In genomic region chr2:26067980-26068507, GRCh38 we compare ENCODE assay signal across 8 cellular contexts. TPM values are rescaled to one million over a fixed set of nuclear protein-coding genes. Genes with fewer than 3 reads are reported as not detected.
DNase-seq lines count a peak whose midpoint lies in the region; ATAC-seq and TF ChIP-seq lines count a peak whose summit lies in the region.

No MANE protein-coding gene starts in this region.

- H4K8ac ChIP-seq in IMR-90 (ENCODE audit: low read depth in 2 of 2, low read length in 2 of 2), result peak overlapping the region in 1 of 2 experiments; percentile 82; a peak in 2 of 4 replicates

- H3K27ac ChIP-seq in CD8-positive, alpha-beta T cell (ENCODE audit: low read depth, low read length), result no peak overlapping the region
- peak overlapping the region; percentile 46; the same call in 1 of the 2 replicates for H3K27ac ChIP-seq in IMR-90 (ENCODE audit: insufficient read depth, low read length)

- H3K4me3 Mint-ChIP-seq in CD8-positive, alpha-beta T cell, result peak overlapping the region; percentile 6
- peak overlapping the region; percentile 50 for H3K4me3 Mint-ChIP-seq in activated naive CD8-positive, alpha-beta T cell treated with anti-CD3 and anti-CD28 coated beads for 36 hours
- H3K4me3 Mint-ChIP-seq in natural killer cell treated with Interleukin-12 subunit alpha and Interleukin-12 subunit beta and Interleukin-15 and Interleukin-18, amount 100 ng/mL, for 72 hours, result peak overlapping the region; percentile 90

- H3K27me3 Mint-ChIP-seq in CD8-positive, alpha-beta T cell (ENCODE audit: low read depth), result no peaks in the 10 kb centered on the region
- H3K27me3 Mint-ChIP-seq in activated naive CD8-positive, alpha-beta T cell treated with anti-CD3 and anti-CD28 coated beads for 36 hours, result no peaks in the 10 kb centered on the region
- H3K27me3 Mint-ChIP-seq in natural killer cell treated with Interleukin-12 subunit alpha and Interleukin-12 subunit beta and Interleukin-15 and Interleukin-18, amount 100 ng/mL, for 72 hours, result no peaks in the 10 kb centered on the region

- intact Hi-C loops in CD8-positive, alpha-beta T cell (cut with DNase I, micrococcal nuclease), result loop anchor here (1.0 to 2.0 kb wide), 2 partner anchors 34 to 35 kb away; partner anchors contain the start of gene RAB10 (in 1 of the 2)
- intact Hi-C loops in IMR-90 (cut with micrococcal nuclease), result no loop called here

- H3K79me1 ChIP-seq in IMR-90 (ENCODE audit: low read depth in 1 of 2, low read length in 2 of 2), result peaks cover 27 to 77% of the 10 kb centered on the region in 2 experiments

- peak overlapping the region; percentile 83 for H2BK5ac ChIP-seq in IMR-90 (ENCODE audit: low read depth, low read length, poor library complexity, severe bottlenecking)

- H3K9me1 ChIP-seq in IMR-90 (ENCODE audit: insufficient read depth, low read length), result peaks cover 7% of the 10 kb centered on the region

- H3K14ac ChIP-seq in IMR-90 (replicated peaks; ENCODE audit: low read depth, low read length), result peak overlapping the region; percentile 87

- peak overlapping the region; percentile 65; the same call in 1 of the 3 replicates for H2BK15ac ChIP-seq in IMR-90 (ENCODE audit: low read depth, low read length)

- peak overlapping the region; percentile 82 for H3K4ac ChIP-seq in IMR-90 (ENCODE audit: low read depth, low read length)

- TF ChIP-seq POLR2A in IMR-90 (IDR thresholded peaks at IDR 0.05; ENCODE audit: low read depth, low read length), result no peak

- no peak overlapping the region for H3K4me3 ChIP-seq in CD8-positive, alpha-beta T cell (ENCODE audit: low read depth, low read length)
- no peak overlapping the region for H3K4me3 ChIP-seq in IMR-90 (ENCODE audit: insufficient read depth, low read depth, low read length)

- peak overlapping the region; percentile 85; the same call in 1 of the 2 replicates for H3K18ac ChIP-seq in IMR-90 (ENCODE audit: low read depth, low read length)

- TF ChIP-seq CTCF in CD8-positive, alpha-beta T cell (IDR thresholded peaks at IDR 0.05), result no peak
- TF ChIP-seq CTCF in IMR-90 (conservative IDR thresholded peaks at IDR 0.05; ENCODE audit: low read depth, low read length), result no peak

- no peak for TF ChIP-seq RAD21 in IMR-90 (IDR thresholded peaks at IDR 0.05; ENCODE audit: low read length)

- WGBS in IMR-90 (ENCODE audit: extremely low coverage in 2 of 2, insufficient read length in 1 of 2), 2 experiments, result no CpG with 5 or more reads among the region's 3 CpGs

- peaks cover 40% of the 10 kb centered on the region for H4K20me1 ChIP-seq in IMR-90 (ENCODE audit: insufficient read depth, low read length)

- peak overlapping the region; percentile 30; the same call in 1 of the 2 replicates for H4K91ac ChIP-seq in IMR-90 (ENCODE audit: insufficient read depth, low read depth, low read length)

- H2AK9ac ChIP-seq in IMR-90 (replicated peaks; ENCODE audit: low read depth, low read length, poor library complexity), result no peak overlapping the region

- peaks cover 18% of the 10 kb centered on the region for H3K36me3 Mint-ChIP-seq in CD8-positive, alpha-beta T cell
- peaks cover 27% of the 10 kb centered on the region for H3K36me3 Mint-ChIP-seq in activated naive CD8-positive, alpha-beta T cell treated with anti-CD3 and anti-CD28 coated beads for 36 hours
- H3K36me3 Mint-ChIP-seq in natural killer cell treated with Interleukin-12 subunit alpha and Interleukin-12 subunit beta and Interleukin-15 and Interleukin-18, amount 100 ng/mL, for 72 hours, result peaks cover 5% of the 10 kb centered on the region

- no peak overlapping the region for H4K5ac ChIP-seq in IMR-90 (ENCODE audit: low read depth, low read length)

- H3K27me3 ChIP-seq in CD8-positive, alpha-beta T cell (ENCODE audit: insufficient read depth, low read length), result no peaks in the 10 kb centered on the region
- no peaks in the 10 kb centered on the region for H3K27me3 ChIP-seq in IMR-90 (ENCODE audit: control insufficient read depth, insufficient read depth, low read length)

- H3K4me1 ChIP-seq in CD8-positive, alpha-beta T cell (ENCODE audit: insufficient read depth, low read length), result peaks cover 18% of the 10 kb centered on the region
- H3K4me1 ChIP-seq in IMR-90 (ENCODE audit: control insufficient read depth, insufficient read depth, low read length), result no peaks in the 10 kb centered on the region; the same call in 1 of the 2 replicates

- no TSS peak for BruUV-seq in IMR-90 (replicated peaks; lab: Mats Ljungman, UMichigan)

- H3K4me2 ChIP-seq in IMR-90 (ENCODE audit: low read depth, low read length), result no peak overlapping the region

- POLR2A ChIA-PET in CD8-positive, alpha-beta T cell (lab: Charles Lee), result interaction anchor here (0.9 kb wide), 1 partner anchor 11 kb away, joined by 3 read pairs; no protein-coding TSS in a partner anchor
- POLR2A ChIA-PET in IMR-90 (lab: Charles Lee; ENCODE audit: unreplicated experiment), result no interaction called here

- CTCF ChIA-PET in CD8-positive, alpha-beta T cell (lab: Charles Lee), result interaction anchor here (0.9 kb wide), 2 partner anchors 24 to 215 kb away, joined by 3 to 4 read pairs; no protein-coding TSS in a partner anchor
- CTCF ChIA-PET in IMR-90 (lab: Yijun Ruan, JAX), result no interaction called here

- no peaks in the 10 kb centered on the region for H3K36me3 ChIP-seq in CD8-positive, alpha-beta T cell (ENCODE audit: insufficient read depth, low read length)
- peaks cover 3% of the 10 kb centered on the region; the same call in 1 of the 2 replicates for H3K36me3 ChIP-seq in IMR-90 (ENCODE audit: control insufficient read depth, insufficient read depth, low read length)

- peaks cover 44% of the 10 kb centered on the region for H3K4me1 Mint-ChIP-seq in CD8-positive, alpha-beta T cell (ENCODE audit: low read depth)
- H3K4me1 Mint-ChIP-seq in activated naive CD8-positive, alpha-beta T cell treated with anti-CD3 and anti-CD28 coated beads for 36 hours, result peaks cover 40% of the 10 kb centered on the region
- peaks cover 38 to 52% of the 10 kb centered on the region in 2 donors for H3K4me1 Mint-ChIP-seq in natural killer cell treated with Interleukin-12 subunit alpha and Interleukin-12 subunit beta and Interleukin-15 and Interleukin-18, amount 100 ng/mL, for 72 hours (ENCODE audit: low read depth in 2 of 2)

- peak overlapping the region; percentile 64; the same call in 1 of the 2 replicates for H2AK5ac ChIP-seq in IMR-90 (ENCODE audit: low read depth, low read length)

- in situ Hi-C loops in IMR-90 (cut with MboI; ENCODE audit: low sequenced_read_pairs), result no loop called here

- ATAC-seq in CD8-positive, alpha-beta T cell, result no peak
- ATAC-seq in IMR-90 (ENCODE audit: low read depth) (no peak), esophagus mucosa (no peak)
- ATAC-seq in natural killer cell treated with Interleukin-12 subunit alpha and Interleukin-12 subunit beta and Interleukin-15 and Interleukin-18, amount 100 ng/mL, for 72 hours, result peak in 1 of 2 donors; percentile 49

- peak overlapping the region; percentile 89; the same call in 1 of the 2 replicates for H2BK20ac ChIP-seq in IMR-90 (ENCODE audit: low read depth, low read length)

- H3K23ac ChIP-seq in IMR-90 (ENCODE audit: low read depth, low read length), result peak overlapping the region; percentile 76; the same call in 1 of the 2 replicates

- dilution Hi-C loops in IMR-90 (cut with HindIII; ENCODE audit: low sequenced_read_pairs, unreplicated experiment), result no loop called here

- H3K9me3 Mint-ChIP-seq in CD8-positive, alpha-beta T cell, result no peaks in the 10 kb centered on the region
- peaks cover 4% of the 10 kb centered on the region for H3K9me3 Mint-ChIP-seq in activated naive CD8-positive, alpha-beta T cell treated with anti-CD3 and anti-CD28 coated beads for 36 hours
- no peaks in the 10 kb centered on the region for H3K9me3 Mint-ChIP-seq in natural killer cell treated with Interleukin-12 subunit alpha and Interleukin-12 subunit beta and Interleukin-15 and Interleukin-18, amount 100 ng/mL, for 72 hours

- no peak overlapping the region for H2AFZ ChIP-seq in IMR-90 (replicated peaks; ENCODE audit: low read length, poor library complexity)

- no peak for DNase-seq in CD8-positive, alpha-beta T cell
- DNase-seq in IMR-90 (no peak), foreskin melanocyte (no peak), NCI-H2029 treated with DMSO at 0.1 percent for 48 hours (lab: John Stamatoyannopoulos, UW) (no peak)
- DNase-seq in activated naive CD8-positive, alpha-beta T cell treated with anti-CD3 and anti-CD28 coated beads for 36 hours, result no peak
- no peak for DNase-seq in natural killer cell treated with Interleukin-12 subunit alpha and Interleukin-12 subunit beta and Interleukin-15 and Interleukin-18, amount 100 ng/mL, for 72 hours (ENCODE audit: low spot score)
- DNase-seq in stimulated activated CD4-positive, alpha-beta T cell treated with anti-CD3 and anti-CD28 coated beads, Interleukin-1b, Interleukin-23, amount 100 ng/mL, for 48 hours, result no peak

- H3K9me3 ChIP-seq in CD8-positive, alpha-beta T cell (ENCODE audit: low read length), result no peaks in the 10 kb centered on the region
- H3K9me3 ChIP-seq in IMR-90 (ENCODE audit: control insufficient read depth, insufficient read depth, low read length), result no peaks in the 10 kb centered on the region

- no peak overlapping the region for H3K56ac ChIP-seq in IMR-90 (ENCODE audit: extremely low read depth, insufficient read depth, low read length)

- H3K9ac ChIP-seq in IMR-90 (ENCODE audit: low read depth, low read length), result no peak overlapping the region

- peak overlapping the region; percentile 71 for H3K27ac Mint-ChIP-seq in CD8-positive, alpha-beta T cell
- peak overlapping the region; percentile 82 for H3K27ac Mint-ChIP-seq in activated naive CD8-positive, alpha-beta T cell treated with anti-CD3 and anti-CD28 coated beads for 36 hours
- peak overlapping the region; percentile 90 to 93 for H3K27ac Mint-ChIP-seq in natural killer cell treated with Interleukin-12 subunit alpha and Interleukin-12 subunit beta and Interleukin-15 and Interleukin-18, amount 100 ng/mL, for 72 hours

- peak overlapping the region; percentile 82 for H2BK120ac ChIP-seq in IMR-90 (ENCODE audit: low read depth, low read length)

TF ChIP-seq in IMR-90, 13 proteins besides CTCF, POLR2A, EP300 and RAD21 (continues in another document):
- TF ChIP-seq MAZ (IDR thresholded peaks at IDR 0.05; ENCODE audit: borderline replicate concordance, low read depth, low read length), result no peak
- TF ChIP-seq RCOR1 (IDR thresholded peaks at IDR 0.05; ENCODE audit: insufficient replicate concordance, low read length), result no peak

RNA-seq across cellular contexts. Expression of gene RAB10, which starts 34.2 kb away (rescaled TPM):
- 10 to 100 TPM; 12.7 TPM for total RNA-seq in CD8-positive, alpha-beta T cell
- 30.1 and 79.7 TPM in 2 replicates for total RNA-seq in IMR-90 (2012; rRNA removed)
- polyA plus RNA-seq in IMR-90 (2012; rRNA removed), result 66.5 and 77.1 TPM in 2 replicates
- polyA plus RNA-seq in IMR-90 (2012; cell fraction: cytosol; rRNA removed), result 45.2 and 71.7 TPM in 2 replicates
- 23.0 and 23.3 TPM in 2 replicates for polyA plus RNA-seq in IMR-90 (2012; cell fraction: nucleus; rRNA removed; ENCODE audit: low replicate concordance)
- total RNA-seq in activated naive CD8-positive, alpha-beta T cell treated with anti-CD3 and anti-CD28 coated beads for 36 hours, result 100 to 1,000 TPM; 106 to 109 TPM
- total RNA-seq in natural killer cell treated with Interleukin-12 subunit alpha and Interleukin-12 subunit beta and Interleukin-15 and Interleukin-18, amount 100 ng/mL, for 72 hours, result 100 to 1,000 TPM in 1 of 2 donors, 10 to 100 TPM in 1; 92.2 to 126 TPM
- 455 TPM for total RNA-seq in esophagus mucosa

Comparison
In these comparisons a context has a peak if more than half of its experiments do, and no peak if none do; other contexts are left out.
1. H3K4me3 Mint-ChIP-seq: peak in every context shown above with its lines; median percentile 90 in natural killer cell treated with Interleukin-12 subunit alpha and Interleukin-12 subunit beta and Interleukin-15 and Interleukin-18, amount 100 ng/mL, for 72 hours; 50 in activated naive CD8-positive, alpha-beta T cell treated with anti-CD3 and anti-CD28 coated beads for 36 hours; 6 in CD8-positive, alpha-beta T cell.